24 cellular contexts compared by ENCODE assay signal in the genomic region with DNA sequence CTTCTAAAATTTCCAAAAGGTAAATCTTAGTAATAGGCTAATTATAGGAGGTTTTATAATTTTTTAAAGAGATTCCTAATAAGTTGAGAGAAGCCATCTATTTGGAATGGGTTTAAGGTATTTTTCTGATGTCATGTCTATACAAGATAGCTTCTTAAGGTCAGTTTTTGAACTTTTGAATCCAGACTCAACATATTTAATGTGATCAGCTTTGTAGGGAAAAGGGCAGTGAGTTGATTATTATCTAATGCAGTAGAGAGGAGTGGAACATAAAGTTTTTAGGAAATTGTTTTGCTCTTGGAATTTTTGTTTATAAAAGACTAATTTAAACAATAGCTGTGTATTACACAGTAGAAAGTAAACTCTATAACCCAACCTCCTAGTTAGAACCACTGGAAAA.
"Had no signal": no experiment of that assay in that cellular context is flagged by ENCODE, and none has a peak within 500 bp of the region (broad histone marks: within the 10 kb centered on the region; RNA-seq: fewer than 3 reads in every experiment).

No MANE protein-coding gene starts in this region.

- H3K27ac Mint-ChIP-seq: activated CD4-positive, alpha-beta memory T cell treated with anti-CD3 and anti-CD28 coated beads, Interleukin-2, amount 10 ng/mL, durations not matched to agents 7 days and 5 days; activated naive CD4-positive, alpha-beta T cell treated with anti-CD3 and anti-CD28 coated beads, Interleukin-2, amount 10 ng/mL, durations not matched to agents 7 days and 5 days; activated naive CD8-positive, alpha-beta T cell treated with anti-CD3 and anti-CD28 coated beads, Interleukin-2, amount 50 U/mL, for 24 hours; naive thymus-derived CD4-positive, alpha-beta T cell; stimulated activated naive CD8-positive, alpha-beta T cell treated with anti-CD3 and anti-CD28 coated beads, Interleukin-15, Interleukin-2, amounts not matched to agents 100 ng/mL and 50 ng/mL, for 24 hours had no signal

- H3K9me3 ChIP-seq: gastrocnemius medialis, lower lobe of right lung, tibial artery, uterus had no signal

- H3K9me3 Mint-ChIP-seq: activated CD4-positive, alpha-beta memory T cell treated with anti-CD3 and anti-CD28 coated beads, Interleukin-2, amount 10 ng/mL, durations not matched to agents 7 days and 5 days; activated naive CD4-positive, alpha-beta T cell treated with anti-CD3 and anti-CD28 coated beads, Interleukin-2, amount 10 ng/mL, durations not matched to agents 7 days and 5 days; activated naive CD8-positive, alpha-beta T cell treated with anti-CD3 and anti-CD28 coated beads, Interleukin-2, amount 50 U/mL, for 24 hours; effector memory CD8-positive, alpha-beta T cell; naive thymus-derived CD4-positive, alpha-beta T cell; stimulated activated naive CD8-positive, alpha-beta T cell treated with anti-CD3 and anti-CD28 coated beads, Interleukin-15, Interleukin-2, amounts not matched to agents 100 ng/mL and 50 ng/mL, for 24 hours had no signal

- H3K36me3 ChIP-seq: brain microvascular endothelial cell, gastrocnemius medialis, lower lobe of right lung, tibial artery, uterus had no signal

- FAIRE-seq: endothelial cell of umbilical vein had no signal

- H3K27ac ChIP-seq: brain microvascular endothelial cell, gastrocnemius medialis, lower lobe of right lung, tibial artery, uterus had no signal

- H3K27me3 ChIP-seq: brain microvascular endothelial cell, gastrocnemius medialis, tibial artery, uterus had no signal

- DNase-seq: activated CD4-positive, alpha-beta memory T cell treated with anti-CD3 and anti-CD28 coated beads, Interleukin-2, amount 10 ng/mL, durations not matched to agents 7 days and 5 days; activated CD4-positive, alpha-beta T cell treated with anti-CD3 and anti-CD28 coated beads for 48 hours; activated effector memory CD4-positive, alpha-beta T cell treated with anti-CD3 and anti-CD28 coated beads, Interleukin-2, amount 50 U/mL, for 16 hours; activated naive CD4-positive, alpha-beta T cell treated with anti-CD3 and anti-CD28 coated beads, Interleukin-2, amount 10 ng/mL, durations not matched to agents 7 days and 5 days; activated naive CD8-positive, alpha-beta T cell treated with anti-CD3 and anti-CD28 coated beads, Interleukin-2, amount 50 U/mL, for 24 hours; anterior cingulate cortex; central memory CD4-positive, alpha-beta T cell; effector memory CD8-positive, alpha-beta T cell; gastrocnemius medialis; head of caudate nucleus; kidney; lower lobe of right lung; mesendoderm; naive thymus-derived CD4-positive, alpha-beta T cell; stimulated activated CD4-positive, alpha-beta T cell treated with anti-CD3 and anti-CD28 coated beads, Interleukin-12 subunit alpha, Interleukin-12 subunit beta, amount 100 ng/mL, for 4 hours; stimulated activated CD4-positive, alpha-beta T cell treated with anti-CD3 and anti-CD28 coated beads, Interleukin-4, amount 100 ng/mL, for 4 hours; substantia nigra; tibial artery; uterus had no signal

- ATAC-seq: activated naive CD8-positive, alpha-beta T cell treated with anti-CD3 and anti-CD28 coated beads, Interleukin-2, amount 50 U/mL, for 24 hours; effector memory CD8-positive, alpha-beta T cell; esophagus mucosa; gastrocnemius medialis; naive thymus-derived CD4-positive, alpha-beta T cell had no signal

- H3K4me3 Mint-ChIP-seq: activated CD4-positive, alpha-beta memory T cell treated with anti-CD3 and anti-CD28 coated beads, Interleukin-2, amount 10 ng/mL, durations not matched to agents 7 days and 5 days; activated naive CD4-positive, alpha-beta T cell treated with anti-CD3 and anti-CD28 coated beads, Interleukin-2, amount 10 ng/mL, durations not matched to agents 7 days and 5 days; activated naive CD8-positive, alpha-beta T cell treated with anti-CD3 and anti-CD28 coated beads, Interleukin-2, amount 50 U/mL, for 24 hours; effector memory CD8-positive, alpha-beta T cell; naive thymus-derived CD4-positive, alpha-beta T cell; stimulated activated naive CD8-positive, alpha-beta T cell treated with anti-CD3 and anti-CD28 coated beads, Interleukin-15, Interleukin-2, amounts not matched to agents 100 ng/mL and 50 ng/mL, for 24 hours had no signal

- H3K4me1 ChIP-seq: lower lobe of right lung had no signal

- H3K36me3 Mint-ChIP-seq: activated naive CD4-positive, alpha-beta T cell treated with anti-CD3 and anti-CD28 coated beads, Interleukin-2, amount 10 ng/mL, durations not matched to agents 7 days and 5 days; naive thymus-derived CD4-positive, alpha-beta T cell had no signal

- H3K4me3 ChIP-seq: gastrocnemius medialis, lower lobe of right lung, tibial artery, uterus had no signal

- H3K27me3 Mint-ChIP-seq: activated CD4-positive, alpha-beta memory T cell treated with anti-CD3 and anti-CD28 coated beads, Interleukin-2, amount 10 ng/mL, durations not matched to agents 7 days and 5 days; activated naive CD4-positive, alpha-beta T cell treated with anti-CD3 and anti-CD28 coated beads, Interleukin-2, amount 10 ng/mL, durations not matched to agents 7 days and 5 days; activated naive CD8-positive, alpha-beta T cell treated with anti-CD3 and anti-CD28 coated beads, Interleukin-2, amount 50 U/mL, for 24 hours; effector memory CD8-positive, alpha-beta T cell; progenitor cell of endocrine pancreas; stimulated activated naive CD8-positive, alpha-beta T cell treated with anti-CD3 and anti-CD28 coated beads, Interleukin-15, Interleukin-2, amounts not matched to agents 100 ng/mL and 50 ng/mL, for 24 hours had no signal

- H3K4me1 Mint-ChIP-seq: activated naive CD4-positive, alpha-beta T cell treated with anti-CD3 and anti-CD28 coated beads, Interleukin-2, amount 10 ng/mL, durations not matched to agents 7 days and 5 days had no signal
